ENCODE assay signal across 1 cellular context in the genomic region with DNA sequence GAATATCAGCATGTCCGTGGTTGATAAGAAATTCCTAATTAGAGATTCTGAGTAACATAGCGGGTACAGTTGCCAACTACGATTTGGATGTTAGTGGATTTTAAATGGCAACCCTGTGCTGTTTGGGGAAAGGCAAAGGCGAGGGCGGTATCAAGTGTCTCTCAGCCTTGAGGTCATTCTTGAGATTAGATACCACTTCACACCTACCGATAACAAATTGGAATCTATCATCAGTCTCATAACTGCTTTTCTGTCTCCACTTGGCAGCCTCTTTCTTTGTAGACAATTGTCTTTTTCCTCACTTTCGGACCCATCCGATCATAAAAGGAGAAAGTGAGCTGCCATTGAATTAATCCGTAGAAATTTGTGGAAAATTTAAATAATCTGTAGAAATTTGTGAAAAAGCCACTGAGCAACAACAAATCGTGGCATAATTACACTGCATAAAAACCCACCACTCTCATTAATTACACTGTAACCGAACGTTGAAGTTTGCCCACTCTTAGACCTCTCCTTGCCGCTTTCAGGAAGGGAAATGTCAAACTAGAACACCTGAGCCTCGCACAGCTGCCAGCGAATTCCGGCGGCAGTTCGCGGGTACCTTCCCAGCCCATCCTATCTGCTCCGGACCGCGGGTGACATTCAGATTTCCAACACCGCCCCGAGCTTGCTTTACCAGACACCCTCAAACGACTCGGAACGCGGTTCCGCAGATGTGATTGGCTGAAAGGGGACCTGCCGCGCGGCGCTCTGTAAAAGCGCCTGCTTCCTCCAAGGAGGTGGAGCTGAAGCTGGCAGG.
TF ChIP-seq lines count a peak whose summit lies in the region.

No MANE protein-coding gene starts in this region.

TF ChIP-seq in liver, 16 proteins besides CTCF, POLR2A, EP300 and RAD21 (continued from another document):
- TF ChIP-seq HNF4A (conservative IDR thresholded peaks at IDR 0.05) (no peak), HNF4G (IDR thresholded peaks at IDR 0.05) (no peak), TAF1 (conservative IDR thresholded peaks at IDR 0.05) (no peak)
- TF ChIP-seq, protein P1, sequence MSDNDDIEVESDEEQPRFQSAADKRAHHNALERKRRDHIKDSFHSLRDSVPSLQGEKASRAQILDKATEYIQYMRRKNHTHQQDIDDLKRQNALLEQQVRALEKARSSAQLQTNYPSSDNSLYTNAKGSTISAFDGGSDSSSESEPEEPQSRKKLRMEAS (IDR thresholded peaks at IDR 0.05) = no peak
TF ChIP-seq in liver: peak in this region for 0.
